Comparison of ENCODE assay signal across 19 cellular contexts in the genomic region with DNA sequence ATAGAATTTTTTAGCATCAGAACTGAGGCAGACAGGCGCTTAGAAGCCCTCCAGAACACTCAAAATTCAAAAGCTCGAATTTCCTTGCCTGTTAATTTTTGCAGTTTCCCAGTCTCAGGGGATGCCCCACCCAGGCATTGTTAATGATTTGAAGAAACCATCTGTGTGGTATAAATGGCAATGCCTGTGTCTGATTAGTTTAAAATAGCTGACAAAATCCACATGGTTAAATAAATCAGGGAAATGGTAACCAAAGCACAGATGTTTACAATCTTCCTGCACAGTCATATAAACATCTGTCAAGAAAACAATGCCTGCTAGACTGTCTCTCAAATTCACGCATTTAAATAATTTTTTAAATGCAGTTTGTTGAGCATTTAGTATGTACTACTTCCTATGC.
A peak's percentile ranks its signal among the peaks of the same experiment; 100 is the strongest.
DNase-seq lines count a peak whose midpoint lies in the region; ATAC-seq, FAIRE-seq and TF ChIP-seq lines count a peak whose summit lies in the region.
"Had no signal": no experiment of that assay in that cellular context is flagged by ENCODE, and none has a peak within 500 bp of the region (broad histone marks: within the 10 kb centered on the region; RNA-seq: fewer than 3 reads in every experiment).

No MANE protein-coding gene starts in this region.

- DNase-seq in AG09319 (ENCODE audit: extremely low read depth, low read depth) (peak; percentile 50), HFF-Myc (ENCODE audit: extremely low read depth, low read depth) (peak; percentile 56), mesenchymal stem cell (peak; percentile 50), Peyer's patch (no peak), aorta (no peak), breast epithelium (ENCODE audit: low spot score in 2 of 2) (no peak), natural killer cell (no peak)
- DNase-seq: Calu3; CD4-positive, alpha-beta T cell; DND-41; GF-D8; KG1; NCI-H1048; NCI-H510A; RPMI8226; SJCRH30 had no signal

- no peak overlapping the region for H2BK5ac ChIP-seq in mesenchymal stem cell (ENCODE audit: low read depth, low read length, poor library complexity, severe bottlenecking)

- H3K4me2 ChIP-seq in mesenchymal stem cell (ENCODE audit: low read length, poor library complexity, severe bottlenecking): no peak overlapping the region
- H3K4me2 ChIP-seq: A549 had no signal

- no peak overlapping the region for H3K23ac ChIP-seq in mesenchymal stem cell (ENCODE audit: low read length in 2 of 2)

- H2AFZ ChIP-seq in mesenchymal stem cell (ENCODE audit: low read depth, low read length): no peak overlapping the region

- H3K27ac Mint-ChIP-seq in natural killer cell: no peak overlapping the region
- H3K27ac Mint-ChIP-seq: CD4-positive, alpha-beta T cell had no signal

- H3K9me3 Mint-ChIP-seq in natural killer cell: peaks cover 2 to 3% of the 10 kb centered on the region in 2 donors

- H3K4ac ChIP-seq in mesenchymal stem cell (ENCODE audit: low read depth in 1 of 2, low read length in 2 of 2): no peak overlapping the region

- no peaks in the 10 kb centered on the region for H3K79me1 ChIP-seq in mesenchymal stem cell (replicated peaks; ENCODE audit: low read length, poor library complexity, severe bottlenecking)

- H2BK12ac ChIP-seq in mesenchymal stem cell (ENCODE audit: low read length in 2 of 2): no peak overlapping the region

- H3K27me3 ChIP-seq in mesenchymal stem cell (ENCODE audit: control insufficient read depth in 1 of 2, insufficient read depth in 1 of 2, low read length in 2 of 2) (no peaks in the 10 kb centered on the region), Peyer's patch (no peaks in the 10 kb centered on the region), aorta (ENCODE audit: control insufficient read depth in 1 of 2, insufficient read depth in 2 of 2, low read length in 1 of 2) (no peaks in the 10 kb centered on the region), breast epithelium (no peaks in the 10 kb centered on the region)
- H3K27me3 ChIP-seq: SJCRH30 had no signal

- no peak for ATAC-seq in aorta (ENCODE audit: low FRiP score)
- no peak for ATAC-seq in natural killer cell
- ATAC-seq: A549 had no signal

- FAIRE-seq in endometrium (lab: Jason Lieb, UNC): peak; percentile 48
- FAIRE-seq: A549, H54 had no signal

- WGBS in mesenchymal stem cell: 30% methylated on average over 2 of the region's 3 CpGs
- WGBS in aorta, 2 donors: 36 to 44% methylated on average over 3 of the region's 3 CpGs

- no peak overlapping the region for H3K18ac ChIP-seq in mesenchymal stem cell (ENCODE audit: low read depth in 1 of 2, low read length in 2 of 2)

- intact Hi-C loops in aorta (cut with DNase I) (no loop called here), breast epithelium (cut with DNase I; ENCODE audit: low total_unique reads) (no loop called here), natural killer cell (cut with micrococcal nuclease) (no loop called here)

- H3K9me3 ChIP-seq in mesenchymal stem cell (ENCODE audit: control insufficient read depth, low read length) (no peaks in the 10 kb centered on the region), Peyer's patch (peaks cover 0 to 7% (median 0%) of the 10 kb centered on the region in 4 donors), aorta (ENCODE audit: control insufficient read depth, low read length) (peaks cover 3% of the 10 kb centered on the region), breast epithelium (peaks cover 0 to 4% of the 10 kb centered on the region in 2 donors)
- H3K9me3 ChIP-seq: A549 had no signal

- no peak overlapping the region for H3K4me3 Mint-ChIP-seq in natural killer cell
- H3K4me3 Mint-ChIP-seq: CD4-positive, alpha-beta T cell had no signal

- H3K27ac ChIP-seq in mesenchymal stem cell (ENCODE audit: low read length, poor library complexity, severe bottlenecking) (no peak overlapping the region), Peyer's patch (no peak overlapping the region), aorta (ENCODE audit: low read depth in 1 of 2, low read length in 2 of 2) (no peak overlapping the region), breast epithelium (no peak overlapping the region)
- H3K27ac ChIP-seq: A549, SJCRH30 had no signal

- H2BK15ac ChIP-seq in mesenchymal stem cell (ENCODE audit: low read depth, poor library complexity, severe bottlenecking): no peak overlapping the region

- H4K91ac ChIP-seq in mesenchymal stem cell (ENCODE audit: low read length): no peak overlapping the region

- H3K14ac ChIP-seq in mesenchymal stem cell (ENCODE audit: low read length in 2 of 2): no peak overlapping the region

- no peak overlapping the region for H3K9ac ChIP-seq in mesenchymal stem cell (ENCODE audit: low read length)

- H3K4me3 ChIP-seq in HFF-Myc (replicated peaks; ENCODE audit: low read depth, low read length): no peak overlapping the region
- H3K4me3 ChIP-seq in mesenchymal stem cell (ENCODE audit: insufficient read depth in 1 of 2, low read depth in 1 of 2, low read length in 2 of 2): no peak overlapping the region
- no peak overlapping the region for H3K4me3 ChIP-seq in Peyer's patch
- H3K4me3 ChIP-seq in aorta (ENCODE audit: low read length in 2 of 2): no peak overlapping the region
- no peak overlapping the region for H3K4me3 ChIP-seq in breast epithelium
- H3K4me3 ChIP-seq: A549, SJCRH30 had no signal

- H3K4me1 ChIP-seq in mesenchymal stem cell (ENCODE audit: control insufficient read depth, insufficient read depth, low read depth, low read length) (peaks cover 2% of the 10 kb centered on the region), Peyer's patch (peaks cover 0 to 4% (median 0%) of the 10 kb centered on the region in 4 donors), aorta (ENCODE audit: control insufficient read depth in 1 of 2, insufficient read depth in 2 of 2, low read length in 2 of 2) (no peaks in the 10 kb centered on the region), breast epithelium (no peaks in the 10 kb centered on the region)
- H3K4me1 ChIP-seq: A549, SJCRH30 had no signal

- H3K4me1 Mint-ChIP-seq in natural killer cell: no peaks in the 10 kb centered on the region

- no peak overlapping the region for H4K8ac ChIP-seq in mesenchymal stem cell (ENCODE audit: low read length)

- H3K36me3 Mint-ChIP-seq in natural killer cell: no peaks in the 10 kb centered on the region

- no peak overlapping the region for H2BK120ac ChIP-seq in mesenchymal stem cell (ENCODE audit: low read depth, low read length)

- H3K27me3 Mint-ChIP-seq in natural killer cell (ENCODE audit: low read depth in 2 of 2): no peaks in the 10 kb centered on the region

- H2AK5ac ChIP-seq in mesenchymal stem cell (ENCODE audit: low read length, severe bottlenecking): no peak overlapping the region

- TF ChIP-seq CTCF in AG09319 (IDR thresholded peaks at IDR 0.05; ENCODE audit: low read depth, low read length): no peak
- TF ChIP-seq CTCF in HFF-Myc (IDR thresholded peaks at IDR 0.05; ENCODE audit: low read depth, low read length, missing control alignments): no peak
- no peak for TF ChIP-seq CTCF in Peyer's patch (IDR thresholded peaks at IDR 0.05)
- no peak for TF ChIP-seq CTCF in breast epithelium (IDR thresholded peaks at IDR 0.05)
- TF ChIP-seq CTCF in natural killer cell (IDR thresholded peaks at IDR 0.05): no peak

- no peak for TF ChIP-seq POLR2A in Peyer's patch (IDR thresholded peaks at IDR 0.05)
- no peak for TF ChIP-seq POLR2A in breast epithelium (IDR thresholded peaks at IDR 0.05)

- no peaks in the 10 kb centered on the region for H3K36me3 ChIP-seq in mesenchymal stem cell (ENCODE audit: control insufficient read depth in 1 of 2, insufficient read depth in 2 of 2, low read depth in 1 of 2, low read length in 2 of 2)
- no peaks in the 10 kb centered on the region for H3K36me3 ChIP-seq in Peyer's patch
- no peaks in the 10 kb centered on the region for H3K36me3 ChIP-seq in aorta (ENCODE audit: control insufficient read depth in 1 of 2, insufficient read depth in 2 of 2, low read length in 1 of 2)
- H3K36me3 ChIP-seq in breast epithelium: no peaks in the 10 kb centered on the region
- H3K36me3 ChIP-seq: SJCRH30 had no signal

Comparison
In these comparisons a context has a peak if more than half of its experiments do, and no peak if none do; other contexts are left out.
1. DNase-seq: peak in AG09319 (single experiment), HFF-Myc (single experiment) and mesenchymal stem cell (single experiment); none in Peyer's patch (0 of 3), aorta (0 of 2), breast epithelium (0 of 2) and natural killer cell (single experiment).